1 cellular context compared by ENCODE assay signal in the genomic region with DNA sequence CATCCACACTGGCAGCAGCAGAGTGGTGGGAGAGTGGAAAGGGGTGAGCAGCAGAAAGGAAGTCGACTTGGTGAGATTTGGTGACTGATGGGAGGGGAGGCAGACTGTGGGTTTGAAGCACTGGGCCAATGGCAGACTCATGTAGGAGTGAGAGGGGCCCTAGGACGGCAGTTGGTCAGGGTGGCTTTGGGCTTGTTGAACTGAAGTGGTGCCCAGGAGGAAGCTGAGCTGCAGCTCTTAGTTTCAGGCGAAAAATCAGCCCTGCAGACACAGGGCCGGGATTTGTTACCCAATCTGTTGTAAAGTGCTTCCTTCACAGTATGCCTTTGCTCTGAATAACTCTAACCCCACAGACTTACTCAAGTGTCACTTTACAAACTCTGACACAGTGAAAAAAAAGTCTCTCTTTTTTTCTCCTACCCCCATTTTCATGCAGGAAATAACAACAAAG.
TF ChIP-seq lines count a peak whose summit lies in the region.

No MANE protein-coding gene starts in this region.

TF ChIP-seq in WTC11, 78 proteins besides CTCF, POLR2A, EP300 and RAD21 (continued from another document):
- TF ChIP-seq, protein P1, sequence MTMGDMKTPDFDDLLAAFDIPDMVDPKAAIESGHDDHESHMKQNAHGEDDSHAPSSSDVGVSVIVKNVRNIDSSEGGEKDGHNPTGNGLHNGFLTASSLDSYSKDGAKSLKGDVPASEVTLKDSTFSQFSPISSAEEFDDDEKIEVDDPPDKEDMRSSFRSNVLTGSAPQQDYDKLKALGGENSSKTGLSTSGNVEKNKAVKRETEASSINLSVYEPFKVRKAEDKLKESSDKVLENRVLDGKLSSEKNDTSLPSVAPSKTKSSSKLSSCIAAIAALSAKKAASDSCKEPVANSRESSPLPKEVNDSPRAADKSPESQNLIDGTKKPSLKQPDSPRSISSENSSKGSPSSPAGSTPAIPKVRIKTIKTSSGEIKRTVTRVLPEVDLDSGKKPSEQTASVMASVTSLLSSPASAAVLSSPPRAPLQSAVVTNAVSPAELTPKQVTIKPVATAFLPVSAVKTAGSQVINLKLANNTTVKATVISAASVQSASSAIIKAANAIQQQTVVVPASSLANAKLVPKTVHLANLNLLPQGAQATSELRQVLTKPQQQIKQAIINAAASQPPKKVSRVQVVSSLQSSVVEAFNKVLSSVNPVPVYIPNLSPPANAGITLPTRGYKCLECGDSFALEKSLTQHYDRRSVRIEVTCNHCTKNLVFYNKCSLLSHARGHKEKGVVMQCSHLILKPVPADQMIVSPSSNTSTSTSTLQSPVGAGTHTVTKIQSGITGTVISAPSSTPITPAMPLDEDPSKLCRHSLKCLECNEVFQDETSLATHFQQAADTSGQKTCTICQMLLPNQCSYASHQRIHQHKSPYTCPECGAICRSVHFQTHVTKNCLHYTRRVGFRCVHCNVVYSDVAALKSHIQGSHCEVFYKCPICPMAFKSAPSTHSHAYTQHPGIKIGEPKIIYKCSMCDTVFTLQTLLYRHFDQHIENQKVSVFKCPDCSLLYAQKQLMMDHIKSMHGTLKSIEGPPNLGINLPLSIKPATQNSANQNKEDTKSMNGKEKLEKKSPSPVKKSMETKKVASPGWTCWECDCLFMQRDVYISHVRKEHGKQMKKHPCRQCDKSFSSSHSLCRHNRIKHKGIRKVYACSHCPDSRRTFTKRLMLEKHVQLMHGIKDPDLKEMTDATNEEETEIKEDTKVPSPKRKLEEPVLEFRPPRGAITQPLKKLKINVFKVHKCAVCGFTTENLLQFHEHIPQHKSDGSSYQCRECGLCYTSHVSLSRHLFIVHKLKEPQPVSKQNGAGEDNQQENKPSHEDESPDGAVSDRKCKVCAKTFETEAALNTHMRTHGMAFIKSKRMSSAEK (CRISPR knock-in tag; IDR thresholded peaks at IDR 0.05; ENCODE audit: borderline replicate concordance): no peak
- TF ChIP-seq MAX (CRISPR knock-in tag; IDR thresholded peaks at IDR 0.05) (no peak), FOXK1 (CRISPR knock-in tag; IDR thresholded peaks at IDR 0.05) (no peak), ZNF671 (CRISPR knock-in tag; IDR thresholded peaks at IDR 0.05) (no peak), ZNF512 (CRISPR knock-in tag; IDR thresholded peaks at IDR 0.05; ENCODE audit: borderline replicate concordance) (no peak), CBFB (CRISPR knock-in tag; IDR thresholded peaks at IDR 0.05; ENCODE audit: low read depth) (no peak), ZNF263 (CRISPR knock-in tag; IDR thresholded peaks at IDR 0.05; ENCODE audit: low read depth) (no peak), JUN (CRISPR knock-in tag; IDR thresholded peaks at IDR 0.05) (no peak), KAT7 (CRISPR knock-in tag; IDR thresholded peaks at IDR 0.05; ENCODE audit: borderline replicate concordance) (no peak), ZNF121 (CRISPR knock-in tag; IDR thresholded peaks at IDR 0.05) (no peak), MXD4 (CRISPR knock-in tag; IDR thresholded peaks at IDR 0.05; ENCODE audit: borderline replicate concordance) (no peak), NR1H2 (CRISPR knock-in tag; IDR thresholded peaks at IDR 0.05) (no peak), RELA (CRISPR knock-in tag; IDR thresholded peaks at IDR 0.05; ENCODE audit: borderline replicate concordance) (no peak), IRF2 (CRISPR knock-in tag; IDR thresholded peaks at IDR 0.05; ENCODE audit: borderline replicate concordance, low read depth) (no peak), ZNF317 (CRISPR knock-in tag; IDR thresholded peaks at IDR 0.05; ENCODE audit: borderline replicate concordance, low read depth) (no peak), ZNF232 (CRISPR knock-in tag; IDR thresholded peaks at IDR 0.05) (no peak)
- TF ChIP-seq, protein P2, sequence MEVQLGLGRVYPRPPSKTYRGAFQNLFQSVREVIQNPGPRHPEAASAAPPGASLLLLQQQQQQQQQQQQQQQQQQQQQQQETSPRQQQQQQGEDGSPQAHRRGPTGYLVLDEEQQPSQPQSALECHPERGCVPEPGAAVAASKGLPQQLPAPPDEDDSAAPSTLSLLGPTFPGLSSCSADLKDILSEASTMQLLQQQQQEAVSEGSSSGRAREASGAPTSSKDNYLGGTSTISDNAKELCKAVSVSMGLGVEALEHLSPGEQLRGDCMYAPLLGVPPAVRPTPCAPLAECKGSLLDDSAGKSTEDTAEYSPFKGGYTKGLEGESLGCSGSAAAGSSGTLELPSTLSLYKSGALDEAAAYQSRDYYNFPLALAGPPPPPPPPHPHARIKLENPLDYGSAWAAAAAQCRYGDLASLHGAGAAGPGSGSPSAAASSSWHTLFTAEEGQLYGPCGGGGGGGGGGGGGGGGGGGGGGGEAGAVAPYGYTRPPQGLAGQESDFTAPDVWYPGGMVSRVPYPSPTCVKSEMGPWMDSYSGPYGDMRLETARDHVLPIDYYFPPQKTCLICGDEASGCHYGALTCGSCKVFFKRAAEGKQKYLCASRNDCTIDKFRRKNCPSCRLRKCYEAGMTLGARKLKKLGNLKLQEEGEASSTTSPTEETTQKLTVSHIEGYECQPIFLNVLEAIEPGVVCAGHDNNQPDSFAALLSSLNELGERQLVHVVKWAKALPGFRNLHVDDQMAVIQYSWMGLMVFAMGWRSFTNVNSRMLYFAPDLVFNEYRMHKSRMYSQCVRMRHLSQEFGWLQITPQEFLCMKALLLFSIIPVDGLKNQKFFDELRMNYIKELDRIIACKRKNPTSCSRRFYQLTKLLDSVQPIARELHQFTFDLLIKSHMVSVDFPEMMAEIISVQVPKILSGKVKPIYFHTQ (CRISPR knock-in tag; IDR thresholded peaks at IDR 0.05): no peak
- TF ChIP-seq, protein P3, sequence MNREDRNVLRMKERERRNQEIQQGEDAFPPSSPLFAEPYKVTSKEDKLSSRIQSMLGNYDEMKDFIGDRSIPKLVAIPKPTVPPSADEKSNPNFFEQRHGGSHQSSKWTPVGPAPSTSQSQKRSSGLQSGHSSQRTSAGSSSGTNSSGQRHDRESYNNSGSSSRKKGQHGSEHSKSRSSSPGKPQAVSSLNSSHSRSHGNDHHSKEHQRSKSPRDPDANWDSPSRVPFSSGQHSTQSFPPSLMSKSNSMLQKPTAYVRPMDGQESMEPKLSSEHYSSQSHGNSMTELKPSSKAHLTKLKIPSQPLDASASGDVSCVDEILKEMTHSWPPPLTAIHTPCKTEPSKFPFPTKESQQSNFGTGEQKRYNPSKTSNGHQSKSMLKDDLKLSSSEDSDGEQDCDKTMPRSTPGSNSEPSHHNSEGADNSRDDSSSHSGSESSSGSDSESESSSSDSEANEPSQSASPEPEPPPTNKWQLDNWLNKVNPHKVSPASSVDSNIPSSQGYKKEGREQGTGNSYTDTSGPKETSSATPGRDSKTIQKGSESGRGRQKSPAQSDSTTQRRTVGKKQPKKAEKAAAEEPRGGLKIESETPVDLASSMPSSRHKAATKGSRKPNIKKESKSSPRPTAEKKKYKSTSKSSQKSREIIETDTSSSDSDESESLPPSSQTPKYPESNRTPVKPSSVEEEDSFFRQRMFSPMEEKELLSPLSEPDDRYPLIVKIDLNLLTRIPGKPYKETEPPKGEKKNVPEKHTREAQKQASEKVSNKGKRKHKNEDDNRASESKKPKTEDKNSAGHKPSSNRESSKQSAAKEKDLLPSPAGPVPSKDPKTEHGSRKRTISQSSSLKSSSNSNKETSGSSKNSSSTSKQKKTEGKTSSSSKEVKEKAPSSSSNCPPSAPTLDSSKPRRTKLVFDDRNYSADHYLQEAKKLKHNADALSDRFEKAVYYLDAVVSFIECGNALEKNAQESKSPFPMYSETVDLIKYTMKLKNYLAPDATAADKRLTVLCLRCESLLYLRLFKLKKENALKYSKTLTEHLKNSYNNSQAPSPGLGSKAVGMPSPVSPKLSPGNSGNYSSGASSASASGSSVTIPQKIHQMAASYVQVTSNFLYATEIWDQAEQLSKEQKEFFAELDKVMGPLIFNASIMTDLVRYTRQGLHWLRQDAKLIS (CRISPR knock-in tag; IDR thresholded peaks at IDR 0.05; ENCODE audit: borderline replicate concordance): no peak
- TF ChIP-seq, protein P4, sequence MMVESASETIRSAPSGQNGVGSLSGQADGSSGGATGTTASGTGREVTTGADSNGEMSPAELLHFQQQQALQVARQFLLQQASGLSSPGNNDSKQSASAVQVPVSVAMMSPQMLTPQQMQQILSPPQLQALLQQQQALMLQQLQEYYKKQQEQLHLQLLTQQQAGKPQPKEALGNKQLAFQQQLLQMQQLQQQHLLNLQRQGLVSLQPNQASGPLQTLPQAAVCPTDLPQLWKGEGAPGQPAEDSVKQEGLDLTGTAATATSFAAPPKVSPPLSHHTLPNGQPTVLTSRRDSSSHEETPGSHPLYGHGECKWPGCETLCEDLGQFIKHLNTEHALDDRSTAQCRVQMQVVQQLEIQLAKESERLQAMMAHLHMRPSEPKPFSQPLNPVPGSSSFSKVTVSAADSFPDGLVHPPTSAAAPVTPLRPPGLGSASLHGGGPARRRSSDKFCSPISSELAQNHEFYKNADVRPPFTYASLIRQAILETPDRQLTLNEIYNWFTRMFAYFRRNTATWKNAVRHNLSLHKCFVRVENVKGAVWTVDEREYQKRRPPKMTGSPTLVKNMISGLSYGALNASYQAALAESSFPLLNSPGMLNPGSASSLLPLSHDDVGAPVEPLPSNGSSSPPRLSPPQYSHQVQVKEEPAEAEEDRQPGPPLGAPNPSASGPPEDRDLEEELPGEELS (CRISPR knock-in tag; IDR thresholded peaks at IDR 0.05): no peak
